In genomic region chr5:81819556-81820314, GRCh38 we compare ENCODE assay signal across 12 cellular contexts.
A peak's percentile ranks its signal among the peaks of the same experiment; 100 is the strongest.
DNase-seq lines count a peak whose midpoint lies in the region; ATAC-seq, FAIRE-seq and TF ChIP-seq lines count a peak whose summit lies in the region.
"Had no signal": no experiment of that assay in that cellular context is flagged by ENCODE, and none has a peak within 500 bp of the region (broad histone marks: within the 10 kb centered on the region; RNA-seq: fewer than 3 reads in every experiment).

No MANE protein-coding gene starts in this region.

- no peak for TF ChIP-seq CTCF in D721Med (IDR thresholded peaks at IDR 0.05; ENCODE audit: insufficient read depth, missing control alignments)

- peaks cover 23% of the 10 kb centered on the region for H3K4me1 Mint-ChIP-seq in activated CD4-positive, alpha-beta T cell treated with anti-CD3 and anti-CD28 coated beads, Interleukin-2, amount 10 ng/mL, durations not matched to agents 24 days and 14 days
- no peaks in the 10 kb centered on the region for H3K4me1 Mint-ChIP-seq in stimulated activated naive B cell treated with anti-CD40 and anti-IgM and Interleukin-4, amounts not matched to agents 10 μg/mL and 1 μg/mL and 100 μg/mL, for 72 hours
- peaks cover 38% of the 10 kb centered on the region for H3K4me1 Mint-ChIP-seq in activated T-cell treated with anti-CD3 and anti-CD28 coated beads, Interleukin-2, amount 50 U/mL, for 72 hours (ENCODE audit: low read depth)

- no peak for ATAC-seq in stimulated activated naive B cell treated with anti-CD40 and anti-IgM and Interleukin-4, amounts not matched to agents 10 μg/mL and 1 μg/mL and 100 μg/mL, for 72 hours (replicated peaks)
- no peak for ATAC-seq in activated T-cell treated with anti-CD3 and anti-CD28 coated beads, Interleukin-2, amount 50 U/mL, for 72 hours (replicated peaks in 1 of 2)
- ATAC-seq: sciatic nerve had no signal

- intact Hi-C loops in activated CD4-positive, alpha-beta T cell treated with anti-CD3 and anti-CD28 coated beads, Interleukin-2, amount 10 ng/mL, durations not matched to agents 24 days and 14 days (cut with micrococcal nuclease) = no loop called here

- H3K27ac Mint-ChIP-seq in activated CD4-positive, alpha-beta T cell treated with anti-CD3 and anti-CD28 coated beads, Interleukin-2, amount 10 ng/mL, durations not matched to agents 24 days and 14 days = peak overlapping the region; percentile 25
- no peak overlapping the region for H3K27ac Mint-ChIP-seq in stimulated activated naive B cell treated with anti-CD40 and anti-IgM and Interleukin-4, amounts not matched to agents 10 μg/mL and 1 μg/mL and 100 μg/mL, for 72 hours
- H3K27ac Mint-ChIP-seq in activated T-cell treated with anti-CD3 and anti-CD28 coated beads, Interleukin-2, amount 50 U/mL, for 72 hours = no peak overlapping the region

- H3K9me3 Mint-ChIP-seq in activated CD4-positive, alpha-beta T cell treated with anti-CD3 and anti-CD28 coated beads, Interleukin-2, amount 10 ng/mL, durations not matched to agents 24 days and 14 days = peaks cover 11% of the 10 kb centered on the region
- peaks cover 0 to 3% of the 10 kb centered on the region in 2 donors for H3K9me3 Mint-ChIP-seq in stimulated activated naive B cell treated with anti-CD40 and anti-IgM and Interleukin-4, amounts not matched to agents 10 μg/mL and 1 μg/mL and 100 μg/mL, for 72 hours
- H3K9me3 Mint-ChIP-seq in activated T-cell treated with anti-CD3 and anti-CD28 coated beads, Interleukin-2, amount 50 U/mL, for 72 hours = peaks cover 0 to 2% of the 10 kb centered on the region in 2 donors

- no peak for DNase-seq in activated CD4-positive, alpha-beta T cell treated with anti-CD3 and anti-CD28 coated beads, Interleukin-2, amount 10 ng/mL, durations not matched to agents 24 days and 14 days
- no peak for DNase-seq in activated CD4-positive, alpha-beta T cell treated with anti-CD3 and anti-CD28 coated beads, Interleukin-2, amount 50 U/mL, for 4 hours
- peak; percentile 50 for DNase-seq in NCI-H2171 treated with DMSO at 0.1 percent for 48 hours (lab: John Stamatoyannopoulos, UW)
- peak; percentile 30 to 63 for DNase-seq in dermis microvascular lymphatic vessel endothelial cell (ENCODE audit: low read depth in 2 of 2)
- peak; percentile 40 for DNase-seq in renal cortical epithelial cell (ENCODE audit: low read depth)
- no peak for DNase-seq in D721Med (ENCODE audit: insufficient read length, low spot score)
- no peak for DNase-seq in stimulated activated naive B cell treated with anti-CD40 and anti-IgM and Interleukin-4, amounts not matched to agents 10 μg/mL and 1 μg/mL and 100 μg/mL, for 72 hours
- DNase-seq in activated T-cell treated with anti-CD3 and anti-CD28 coated beads, Interleukin-2, amount 50 U/mL, for 72 hours = no peak
- DNase-seq: activated CD8-positive, alpha-beta memory T cell treated with anti-CD3 and anti-CD28 coated beads, Interleukin-2, amount 50 U/mL, for 4 hours; kidney glomerular epithelial cell had no signal

- H3K27me3 Mint-ChIP-seq in activated CD4-positive, alpha-beta T cell treated with anti-CD3 and anti-CD28 coated beads, Interleukin-2, amount 10 ng/mL, durations not matched to agents 24 days and 14 days = no peaks in the 10 kb centered on the region
- H3K27me3 Mint-ChIP-seq in stimulated activated naive B cell treated with anti-CD40 and anti-IgM and Interleukin-4, amounts not matched to agents 10 μg/mL and 1 μg/mL and 100 μg/mL, for 72 hours = no peaks in the 10 kb centered on the region
- no peaks in the 10 kb centered on the region for H3K27me3 Mint-ChIP-seq in activated T-cell treated with anti-CD3 and anti-CD28 coated beads, Interleukin-2, amount 50 U/mL, for 72 hours (ENCODE audit: low read depth)

- FAIRE-seq in D721Med (lab: Jason Lieb, UNC) = no peak
- FAIRE-seq: GM18507 had no signal

- no peaks in the 10 kb centered on the region for H3K36me3 Mint-ChIP-seq in activated CD4-positive, alpha-beta T cell treated with anti-CD3 and anti-CD28 coated beads, Interleukin-2, amount 10 ng/mL, durations not matched to agents 24 days and 14 days (ENCODE audit: low read depth)
- H3K36me3 Mint-ChIP-seq in stimulated activated naive B cell treated with anti-CD40 and anti-IgM and Interleukin-4, amounts not matched to agents 10 μg/mL and 1 μg/mL and 100 μg/mL, for 72 hours = no peaks in the 10 kb centered on the region
- H3K36me3 Mint-ChIP-seq in activated T-cell treated with anti-CD3 and anti-CD28 coated beads, Interleukin-2, amount 50 U/mL, for 72 hours (ENCODE audit: insufficient read depth in 2 of 2) = no peaks in the 10 kb centered on the region

- H3K4me3 Mint-ChIP-seq in activated CD4-positive, alpha-beta T cell treated with anti-CD3 and anti-CD28 coated beads, Interleukin-2, amount 10 ng/mL, durations not matched to agents 24 days and 14 days = no peak overlapping the region
- no peak overlapping the region for H3K4me3 Mint-ChIP-seq in stimulated activated naive B cell treated with anti-CD40 and anti-IgM and Interleukin-4, amounts not matched to agents 10 μg/mL and 1 μg/mL and 100 μg/mL, for 72 hours
- no peak overlapping the region for H3K4me3 Mint-ChIP-seq in activated T-cell treated with anti-CD3 and anti-CD28 coated beads, Interleukin-2, amount 50 U/mL, for 72 hours

Comparison
In these comparisons a context has a peak if more than half of its experiments do, and no peak if none do; other contexts are left out.
1. DNase-seq: peak in NCI-H2171 treated with DMSO at 0.1 percent for 48 hours (single experiment), dermis microvascular lymphatic vessel endothelial cell (2 of 2) and renal cortical epithelial cell (single experiment); none in activated CD4-positive, alpha-beta T cell treated with anti-CD3 and anti-CD28 coated beads, Interleukin-2, amount 10 ng/mL, durations not matched to agents 24 days and 14 days (single experiment), activated CD4-positive, alpha-beta T cell treated with anti-CD3 and anti-CD28 coated beads, Interleukin-2, amount 50 U/mL, for 4 hours (0 of 2), D721Med (single experiment), stimulated activated naive B cell treated with anti-CD40 and anti-IgM and Interleukin-4, amounts not matched to agents 10 μg/mL and 1 μg/mL and 100 μg/mL, for 72 hours (single experiment) and activated T-cell treated with anti-CD3 and anti-CD28 coated beads, Interleukin-2, amount 50 U/mL, for 72 hours (0 of 2).